Comparison of ENCODE assay signal across 1 cellular context in the genomic region with DNA sequence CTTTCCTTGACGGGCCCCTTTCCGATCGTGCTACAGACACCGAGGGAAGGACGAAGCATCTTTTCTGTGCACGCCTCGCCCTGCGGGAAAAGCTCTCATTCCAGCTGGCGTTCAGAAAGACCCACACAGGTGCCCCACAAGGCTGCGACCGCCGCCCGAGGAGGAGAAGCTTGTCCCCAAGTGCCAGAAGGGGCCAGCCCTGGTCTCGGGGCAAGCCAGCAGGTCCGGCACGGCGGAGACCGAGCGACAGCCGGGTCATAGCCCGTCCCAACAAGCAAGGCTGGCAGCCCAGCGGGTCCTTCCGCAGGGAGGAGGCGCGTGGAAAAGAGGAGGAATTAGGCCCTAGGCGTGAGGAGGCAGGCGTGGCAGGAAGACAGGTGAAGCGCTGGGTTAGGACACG.
TF ChIP-seq lines count a peak whose summit lies in the region.

No MANE protein-coding gene starts in this region.

TF ChIP-seq in IMR-90, 13 proteins besides CTCF, POLR2A, EP300 and RAD21 (continued from another document):
- TF ChIP-seq, protein P1, sequence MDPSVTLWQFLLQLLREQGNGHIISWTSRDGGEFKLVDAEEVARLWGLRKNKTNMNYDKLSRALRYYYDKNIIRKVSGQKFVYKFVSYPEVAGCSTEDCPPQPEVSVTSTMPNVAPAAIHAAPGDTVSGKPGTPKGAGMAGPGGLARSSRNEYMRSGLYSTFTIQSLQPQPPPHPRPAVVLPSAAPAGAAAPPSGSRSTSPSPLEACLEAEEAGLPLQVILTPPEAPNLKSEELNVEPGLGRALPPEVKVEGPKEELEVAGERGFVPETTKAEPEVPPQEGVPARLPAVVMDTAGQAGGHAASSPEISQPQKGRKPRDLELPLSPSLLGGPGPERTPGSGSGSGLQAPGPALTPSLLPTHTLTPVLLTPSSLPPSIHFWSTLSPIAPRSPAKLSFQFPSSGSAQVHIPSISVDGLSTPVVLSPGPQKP (IDR thresholded peaks at IDR 0.05; ENCODE audit: borderline replicate concordance, low read depth, low read length) = no peak
- TF ChIP-seq MAZ (IDR thresholded peaks at IDR 0.05; ENCODE audit: borderline replicate concordance, low read depth, low read length) (no peak), CHD1 (IDR thresholded peaks at IDR 0.05; ENCODE audit: low read depth, low read length) (no peak), SMC3 (IDR thresholded peaks at IDR 0.05; ENCODE audit: low read depth, low read length) (no peak)
